Comparison of ENCODE assay signal across 20 cellular contexts in the genomic region with DNA sequence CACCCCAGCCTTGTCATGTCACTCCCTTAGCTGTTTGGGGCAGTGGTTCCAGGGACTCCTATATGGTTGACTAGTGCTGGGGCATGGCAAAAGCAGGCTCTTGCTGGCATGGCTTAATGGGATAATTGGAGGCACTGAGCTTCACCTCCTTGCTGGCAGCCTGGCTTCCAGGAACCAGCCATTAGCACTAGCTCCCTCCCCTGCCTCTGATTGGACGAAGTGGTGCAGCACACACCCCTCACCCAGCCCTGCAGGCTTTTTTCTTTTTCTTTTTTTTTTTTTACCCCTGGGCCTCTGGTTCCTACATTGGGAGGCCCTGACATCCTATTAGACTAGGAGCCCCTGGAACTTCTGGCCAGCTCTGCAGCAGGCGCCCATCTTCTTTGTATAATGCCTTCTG. TPM values are rescaled to one million over a fixed set of nuclear protein-coding genes. Genes with fewer than 3 reads are reported as not detected.
DNase-seq lines count a peak whose midpoint lies in the region; ATAC-seq and TF ChIP-seq lines count a peak whose summit lies in the region.
"Had no signal": no experiment of that assay in that cellular context is flagged by ENCODE, and none has a peak within 500 bp of the region (broad histone marks: within the 10 kb centered on the region; RNA-seq: fewer than 3 reads in every experiment).

No MANE protein-coding gene starts in this region.

- H3K4me3 ChIP-seq in DND-41 (ENCODE audit: low read depth in 1 of 2, low read length in 2 of 2) (no peak overlapping the region), osteoblast (ENCODE audit: insufficient read depth, low read length) (no peak overlapping the region)
- H3K4me3 ChIP-seq: ascending aorta had no signal

- no peaks in the 10 kb centered on the region for H3K79me2 ChIP-seq in DND-41 (ENCODE audit: insufficient read depth, low read length)
- peaks cover 76% of the 10 kb centered on the region for H3K79me2 ChIP-seq in osteoblast (ENCODE audit: insufficient read depth, low read length)

- H3K36me3 ChIP-seq in DND-41 (ENCODE audit: insufficient read depth, low read length): no peaks in the 10 kb centered on the region
- H3K36me3 ChIP-seq in osteoblast (ENCODE audit: insufficient read depth, low read length): peaks cover 68% of the 10 kb centered on the region

- peak; percentile 48; the same call in 2 of the 3 replicates for ATAC-seq in DND-41 (ENCODE audit: insufficient read depth, low read depth)

- H3K27me3 ChIP-seq in DND-41 (ENCODE audit: insufficient read depth, low read length, poor library complexity) (peaks cover 9% of the 10 kb centered on the region), osteoblast (ENCODE audit: insufficient read depth, low read length) (no peaks in the 10 kb centered on the region)
- H3K27me3 ChIP-seq: ascending aorta had no signal

- H3K4me1 ChIP-seq in DND-41 (ENCODE audit: insufficient read depth, low read length) (peaks cover 8% of the 10 kb centered on the region), osteoblast (ENCODE audit: insufficient read depth, low read length) (peaks cover 27% of the 10 kb centered on the region)

- H3K4me2 ChIP-seq in DND-41 (ENCODE audit: insufficient read depth, low read length) (no peak overlapping the region), osteoblast (ENCODE audit: insufficient read depth, low read length) (no peak overlapping the region)

- TF ChIP-seq CTCF in DND-41 (IDR thresholded peaks at IDR 0.05; ENCODE audit: borderline replicate concordance, extremely low read depth, low read length, poor library complexity, severe bottlenecking): no peak
- TF ChIP-seq CTCF in osteoblast (IDR thresholded peaks at IDR 0.05; ENCODE audit: extremely low read depth, low read depth, low read length): no peak

- no peak overlapping the region for H3K9ac ChIP-seq in DND-41 (ENCODE audit: low read depth, low read length)

- TF ChIP-seq POLR2A in erythroblast (IDR thresholded peaks at IDR 0.05; ENCODE audit: low read length): no peak

- DNase-seq in DMS53 (lab: John Stamatoyannopoulos, UW): peak; percentile 31
- no peak for DNase-seq in DMS53 treated with DMSO at 0.1 percent for 48 hours (lab: John Stamatoyannopoulos, UW; ENCODE audit: unreplicated experiment)
- DNase-seq in DND-41: peak; percentile 49
- peak; percentile 37 for DNase-seq in NCI-H774 (lab: John Stamatoyannopoulos, UW)
- peak; percentile 24 to 32 for DNase-seq in erythroblast (lab: John Stamatoyannopoulos, UW)
- DNase-seq in NCI-H1930 (lab: John Stamatoyannopoulos, UW): no peak
- no peak for DNase-seq in osteoblast (ENCODE audit: insufficient read length, low spot score, missing footprints)
- no peak for DNase-seq in stimulated activated CD8-positive, alpha-beta memory T cell treated with anti-CD3 and anti-CD28 coated beads, Interleukin-4, amount 100 ng/mL, for 48 hours
- DNase-seq: activated CD4-positive, alpha-beta memory T cell treated with anti-CD3 and anti-CD28 coated beads for 36 hours; effector CD8-positive, alpha-beta T cell; NCI-H345; T-helper 9 cell had no signal

- no peak overlapping the region for H3K27ac ChIP-seq in DND-41 (ENCODE audit: low read length)
- H3K27ac ChIP-seq in osteoblast (ENCODE audit: low read depth, low read length): no peak overlapping the region
- H3K27ac ChIP-seq: 22Rv1 had no signal

- H3K9me3 ChIP-seq in DND-41 (ENCODE audit: insufficient read depth, low read length, severe bottlenecking) (no peaks in the 10 kb centered on the region), osteoblast (ENCODE audit: low read depth, low read length) (no peaks in the 10 kb centered on the region)
- H3K9me3 ChIP-seq: ascending aorta had no signal

- H4K20me1 ChIP-seq in DND-41 (ENCODE audit: insufficient read depth, low read length) (no peaks in the 10 kb centered on the region), osteoblast (ENCODE audit: insufficient read depth, low read length) (peaks cover 37% of the 10 kb centered on the region)

- peak overlapping the region; percentile 17; the same call in 1 of the 2 replicates for H2AFZ ChIP-seq in DND-41 (ENCODE audit: low read depth, low read length)
- no peak overlapping the region for H2AFZ ChIP-seq in osteoblast (ENCODE audit: low read length)

RNA-seq across cellular contexts. Expression of gene PHLDB1, which starts 18.6 kb away (rescaled TPM):
- total RNA-seq in osteoblast: 86.9 and 96.3 TPM in 2 replicates

RNA-seq across cellular contexts. Expression of gene TREH, which starts 53.5 kb away (rescaled TPM):
- total RNA-seq in osteoblast: not detected in 2 replicates
- total RNA-seq: activated CD4-positive, alpha-beta memory T cell treated with anti-CD3 and anti-CD28 coated beads for 36 hours; activated T-helper 1 cell treated with anti-CD3 and anti-CD28 coated beads, Interleukin-12 subunit alpha, Interleukin-12 subunit beta, Interleukin-2, Interleukin-4 antibody, amounts not matched to agents 30 ng/mL and 10 ng/mL and 1 ng/mL, durations not matched to agents 14 hours and 24 hours and 36 hours; ascending aorta; fibroblast of villous mesenchyme; H1; mesothelial cell of epicardium; RPMI7951; subcutaneous adipose tissue had no signal

RNA-seq across cellular contexts. Expression of gene ARCN1, which starts 53.8 kb away (rescaled TPM):
- 162 and 172 TPM in 2 replicates for total RNA-seq in osteoblast

Comparison
In these comparisons a context has a peak if more than half of its experiments do, and no peak if none do; other contexts are left out.
1. DNase-seq: peak in DMS53 (single experiment), DND-41 (single experiment), NCI-H774 (single experiment) and erythroblast (2 of 2); none in DMS53 treated with DMSO at 0.1 percent for 48 hours (single experiment), NCI-H1930 (0 of 2), osteoblast (single experiment) and stimulated activated CD8-positive, alpha-beta memory T cell treated with anti-CD3 and anti-CD28 coated beads, Interleukin-4, amount 100 ng/mL, for 48 hours (single experiment).